ENCODE assay signal across 8 cellular contexts in genomic region chr10:15719062-15719898, GRCh38. TPM values are rescaled to one million over a fixed set of nuclear protein-coding genes. Genes with fewer than 3 reads are reported as not detected.
DNase-seq lines count a peak whose midpoint lies in the region; ATAC-seq, FAIRE-seq and TF ChIP-seq lines count a peak whose summit lies in the region.

No MANE protein-coding gene starts in this region.

- H3K4me3 ChIP-seq in astrocyte (ENCODE audit: insufficient read depth, low read depth, low read length) = peak overlapping the region; percentile 57
- H3K4me3 ChIP-seq in iPS-18a (ENCODE audit: low read length) = peak overlapping the region; percentile 71
- peak overlapping the region; percentile 29 for H3K4me3 ChIP-seq in skeletal muscle cell (ENCODE audit: low read depth, low read length)

- no peak overlapping the region for H3K27ac ChIP-seq in astrocyte (ENCODE audit: low read depth, low read length)
- no peak overlapping the region for H3K27ac ChIP-seq in iPS-18a (ENCODE audit: low read length)

- no peak overlapping the region for H3K27ac Mint-ChIP-seq in astrocyte (ENCODE audit: unreplicated experiment)
- no peak overlapping the region for H3K27ac Mint-ChIP-seq in activated naive CD4-positive, alpha-beta T cell treated with anti-CD3 and anti-CD28 coated beads for 36 hours

- TF ChIP-seq CTCF in astrocyte (IDR thresholded peaks at IDR 0.05; ENCODE audit: insufficient read depth, low read depth, low read length) = no peak

- CTCF ChIA-PET in activated naive CD4-positive, alpha-beta T cell treated with anti-CD3 and anti-CD28 coated beads for 36 hours (lab: Charles Lee) = interaction anchor here (0.5 to 0.7 kb wide), 2 partner anchors 132 to 291 kb away, joined by 3 read pairs; no protein-coding TSS in a partner anchor

- H3K27me3 Mint-ChIP-seq in astrocyte (ENCODE audit: low read depth, unreplicated experiment) = peaks cover 37% of the 10 kb centered on the region
- peaks cover 44% of the 10 kb centered on the region for H3K27me3 Mint-ChIP-seq in activated naive CD4-positive, alpha-beta T cell treated with anti-CD3 and anti-CD28 coated beads for 36 hours (ENCODE audit: low read depth)

- H3K4me2 ChIP-seq in astrocyte (ENCODE audit: low read length) = peak overlapping the region; percentile 83

- H4K20me1 ChIP-seq in astrocyte (ENCODE audit: insufficient read depth, low read length) = no peaks in the 10 kb centered on the region

- ATAC-seq in GM21526 (IDR thresholded peaks at IDR 0.05; ENCODE audit: low FRiP score, unreplicated experiment) = peak; percentile 38

- H3K9me3 ChIP-seq in astrocyte (ENCODE audit: insufficient read depth, low read depth, low read length) (no peaks in the 10 kb centered on the region), iPS-18a (ENCODE audit: control insufficient read depth, low read depth, low read length) (no peaks in the 10 kb centered on the region)

- H2AFZ ChIP-seq in astrocyte (ENCODE audit: low read depth, low read length) = peak overlapping the region; percentile 56

- H3K4me3 Mint-ChIP-seq in astrocyte (ENCODE audit: unreplicated experiment) = peak overlapping the region; percentile 83
- no peak overlapping the region for H3K4me3 Mint-ChIP-seq in activated naive CD4-positive, alpha-beta T cell treated with anti-CD3 and anti-CD28 coated beads for 36 hours

- no peaks in the 10 kb centered on the region for H3K36me3 ChIP-seq in astrocyte (ENCODE audit: insufficient read depth, low read length)
- H3K36me3 ChIP-seq in iPS-18a (ENCODE audit: control insufficient read depth, low read depth, low read length) = no peaks in the 10 kb centered on the region

- intact Hi-C loops in activated naive CD4-positive, alpha-beta T cell treated with anti-CD3 and anti-CD28 coated beads for 36 hours (cut with micrococcal nuclease) = loop anchor here (5.0 kb wide), 1 partner anchor 132 kb away; no protein-coding TSS in a partner anchor

- H3K9ac ChIP-seq in astrocyte (ENCODE audit: low read length) = peak overlapping the region; percentile 46
- H3K9ac ChIP-seq in iPS-18a (ENCODE audit: low read length) = no peak overlapping the region

- DNase-seq in astrocyte (ENCODE audit: low read depth) (peak; percentile 0), skeletal muscle cell (ENCODE audit: low read depth) (no peak), SIG-M5 treated with dmso at 0.1 percent for 504 hours (lab: John Stamatoyannopoulos, UW; ENCODE audit: unreplicated experiment) (no peak), RKO (ENCODE audit: low spot score) (no peak)
- no peak for DNase-seq in activated naive CD4-positive, alpha-beta T cell treated with anti-CD3 and anti-CD28 coated beads for 36 hours
- no peak for DNase-seq in activated T-cell treated with anti-CD3 and anti-CD28 coated beads, Interleukin-2, amount 50 U/mL, for 1 hour

- H3K36me3 Mint-ChIP-seq in astrocyte (ENCODE audit: low read depth, unreplicated experiment) = no peaks in the 10 kb centered on the region
- no peaks in the 10 kb centered on the region for H3K36me3 Mint-ChIP-seq in activated naive CD4-positive, alpha-beta T cell treated with anti-CD3 and anti-CD28 coated beads for 36 hours (ENCODE audit: low read depth)

- H3K4me1 ChIP-seq in astrocyte (ENCODE audit: insufficient read depth, low read length) (peaks cover 3% of the 10 kb centered on the region), iPS-18a (ENCODE audit: control insufficient read depth, low read depth, low read length) (no peaks in the 10 kb centered on the region)

- H3K79me2 ChIP-seq in astrocyte (ENCODE audit: insufficient read depth, low read length) = no peaks in the 10 kb centered on the region

- no peaks in the 10 kb centered on the region for H3K4me1 Mint-ChIP-seq in astrocyte (ENCODE audit: low read depth, unreplicated experiment)
- peaks cover 5% of the 10 kb centered on the region for H3K4me1 Mint-ChIP-seq in activated naive CD4-positive, alpha-beta T cell treated with anti-CD3 and anti-CD28 coated beads for 36 hours (ENCODE audit: low read depth)

- no peak for FAIRE-seq in astrocyte (lab: Jason Lieb, UNC)

- no peaks in the 10 kb centered on the region for H3K9me3 Mint-ChIP-seq in astrocyte (ENCODE audit: unreplicated experiment)
- H3K9me3 Mint-ChIP-seq in activated naive CD4-positive, alpha-beta T cell treated with anti-CD3 and anti-CD28 coated beads for 36 hours = no peaks in the 10 kb centered on the region

- H3K27me3 ChIP-seq in astrocyte (ENCODE audit: insufficient read depth, low read length) (peaks cover 28% of the 10 kb centered on the region), iPS-18a (ENCODE audit: control insufficient read depth, insufficient read depth, low read length) (peaks cover 42% of the 10 kb centered on the region)

RNA-seq across cellular contexts. Expression of gene ITGA8, which starts 0.4 kb away (rescaled TPM):
- total RNA-seq in astrocyte = not detected in 2 replicates
- not detected for total RNA-seq in activated naive CD4-positive, alpha-beta T cell treated with anti-CD3 and anti-CD28 coated beads for 36 hours
